ENCODE assay signal across 16 cellular contexts in the genomic region with DNA sequence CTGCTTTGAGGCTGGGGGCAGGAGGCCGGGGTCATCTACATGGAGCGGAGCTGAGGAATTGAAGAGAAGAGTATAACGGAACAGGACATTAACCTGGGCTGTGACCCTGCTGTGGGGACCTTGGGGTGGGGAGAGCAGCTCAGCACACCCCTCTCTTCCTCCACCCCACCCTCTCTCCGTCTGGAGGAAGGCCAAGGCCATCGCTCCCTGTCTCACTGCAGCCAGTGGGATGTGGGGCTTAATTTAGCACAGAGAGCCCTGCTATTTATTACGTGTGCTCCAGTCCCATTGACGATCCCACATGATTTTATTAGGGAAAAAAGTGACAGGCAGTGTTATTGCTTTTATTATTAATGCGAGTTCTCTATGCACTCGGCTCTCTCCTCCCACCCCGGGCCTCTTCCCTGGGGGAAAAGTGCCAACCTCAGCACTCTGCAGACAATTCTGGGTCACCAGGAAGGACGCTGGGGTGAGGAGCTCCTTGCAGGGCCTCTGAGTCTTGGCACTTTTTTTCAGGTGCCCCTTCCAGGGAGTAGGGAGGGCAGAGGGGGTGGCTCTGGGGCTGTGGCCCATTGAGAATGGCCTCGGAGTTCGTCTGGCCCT. TPM values are rescaled to one million over a fixed set of nuclear protein-coding genes. Genes with fewer than 3 reads are reported as not detected.
DNase-seq lines count a peak whose midpoint lies in the region; ATAC-seq and TF ChIP-seq lines count a peak whose summit lies in the region.
"Had no signal": no experiment of that assay in that cellular context is flagged by ENCODE, and none has a peak within 500 bp of the region (broad histone marks: within the 10 kb centered on the region; RNA-seq: fewer than 3 reads in every experiment).

No MANE protein-coding gene starts in this region.

- H3K36me3 ChIP-seq in GM23248 (ENCODE audit: low read depth), result no peaks in the 10 kb centered on the region
- no peaks in the 10 kb centered on the region for H3K36me3 ChIP-seq in vagina
- H3K36me3 ChIP-seq: MG63 had no signal

- H3K27ac ChIP-seq in GM23248 (no peak overlapping the region), vagina (no peak overlapping the region)
- H3K27ac ChIP-seq: BLaER1 had no signal

- H3K9me2 ChIP-seq in GM23248 (ENCODE audit: insufficient read depth), result no peaks in the 10 kb centered on the region

- intact Hi-C loops in vagina (cut with DNase I), result no loop called here

- WGBS in GM23248 (ENCODE audit: low coverage in 1 of 2, low lambda C conversion rate in 2 of 2, missing lambda C conversion rate in 2 of 2), 2 experiments, result 20 to 24% methylated on average over 11 to 13 of the region's 13 CpGs

- no peaks in the 10 kb centered on the region for H3F3A ChIP-seq in GM23248 (ENCODE audit: insufficient read depth)

- H3K79me2 ChIP-seq in GM23248 (ENCODE audit: insufficient read depth), result no peaks in the 10 kb centered on the region

- H4K20me1 ChIP-seq in GM23248 (ENCODE audit: insufficient read depth), result no peaks in the 10 kb centered on the region

- H3K9me3 ChIP-seq in GM23248 (ENCODE audit: low read depth), result no peaks in the 10 kb centered on the region
- H3K9me3 ChIP-seq in vagina, result no peaks in the 10 kb centered on the region
- H3K9me3 ChIP-seq: BLaER1, MG63 had no signal

- ATAC-seq in SK-N-SH treated with all-trans-retinoic acid at 6 μM for 48 hours (peak; percentile 39; the same call in 2 of the 3 replicates), left lobe of liver (peak; percentile 31), GM21360 (IDR thresholded peaks at IDR 0.05; ENCODE audit: unreplicated experiment) (no peak)

- H3K27me3 ChIP-seq in GM23248 (replicated peaks; ENCODE audit: insufficient read depth) (peaks cover 13% of the 10 kb centered on the region), vagina (no peaks in the 10 kb centered on the region)
- H3K27me3 ChIP-seq: BLaER1, MG63 had no signal

- H3K4me2 ChIP-seq in GM23248 (ENCODE audit: unreplicated experiment), result no peak overlapping the region
- H3K4me2 ChIP-seq: BLaER1 had no signal

- H3K4me1 ChIP-seq in GM23248 (ENCODE audit: insufficient read depth), result no peaks in the 10 kb centered on the region
- H3K4me1 ChIP-seq in vagina, result no peaks in the 10 kb centered on the region

- TF ChIP-seq CTCF in vagina (IDR thresholded peaks at IDR 0.05), result no peak

- in situ Hi-C loops in GM23248 (cut with MboI), result no loop called here

- no peak overlapping the region for H3K9ac ChIP-seq in GM23248
- H3K9ac ChIP-seq: BLaER1 had no signal

- H3K4me3 ChIP-seq in GM23248 (no peak overlapping the region), vagina (no peak overlapping the region)
- H3K4me3 ChIP-seq: BLaER1, MG63 had no signal

- TF ChIP-seq POLR2A in vagina (IDR thresholded peaks at IDR 0.05), result no peak

- H2AFZ ChIP-seq in GM23248, result no peak overlapping the region

- DNase-seq in GM23248 (peak; percentile 20), left lobe of liver (ENCODE audit: low spot score) (no peak), retina (peak; percentile 61), vagina (ENCODE audit: extremely low spot score in 2 of 2) (no peak)
- DNase-seq in activated effector memory CD4-positive, alpha-beta T cell treated with anti-CD3 and anti-CD28 coated beads, Interleukin-2, amount 50 U/mL, for 16 hours, result no peak
- DNase-seq: CD8-positive, alpha-beta memory T cell; DND-41; NCI-H1105 treated with DMSO at 0.1 percent for 48 hours; NCI-H187; NCI-H2171; NCI-H446 treated with DMSO at 0.1 percent for 48 hours; SHP77 treated with DMSO at 0.1 percent for 48 hours had no signal

TF ChIP-seq in SK-N-SH treated with all-trans-retinoic acid at 6 μM for 48 hours, 23 proteins besides CTCF, POLR2A, EP300 and RAD21:
- no peak for TF ChIP-seq ZFP30 (CRISPR knock-in tag; IDR thresholded peaks at IDR 0.05)
- no peak for TF ChIP-seq SNAI2 (CRISPR knock-in tag; IDR thresholded peaks at IDR 0.05)
- no peak for TF ChIP-seq ZNF565 (CRISPR knock-in tag; conservative IDR thresholded peaks at IDR 0.05; ENCODE audit: low read depth)
- no peak for TF ChIP-seq RARB (CRISPR knock-in tag; IDR thresholded peaks at IDR 0.05)
- TF ChIP-seq OSR1 (CRISPR knock-in tag; IDR thresholded peaks at IDR 0.05), result no peak
- no peak for TF ChIP-seq ZNF70 (CRISPR knock-in tag; IDR thresholded peaks at IDR 0.05)
- TF ChIP-seq ISL1 (CRISPR knock-in tag; IDR thresholded peaks at IDR 0.05), result no peak
- TF ChIP-seq ESRRG (CRISPR knock-in tag; IDR thresholded peaks at IDR 0.05), result no peak
- no peak for TF ChIP-seq ARNTL (CRISPR knock-in tag; IDR thresholded peaks at IDR 0.05; ENCODE audit: borderline replicate concordance, low read depth)
- TF ChIP-seq ZFP3 (CRISPR knock-in tag; IDR thresholded peaks at IDR 0.05), result no peak
- TF ChIP-seq TCF4 (CRISPR knock-in tag; IDR thresholded peaks at IDR 0.05; ENCODE audit: borderline replicate concordance), result no peak
- TF ChIP-seq, protein P1, sequence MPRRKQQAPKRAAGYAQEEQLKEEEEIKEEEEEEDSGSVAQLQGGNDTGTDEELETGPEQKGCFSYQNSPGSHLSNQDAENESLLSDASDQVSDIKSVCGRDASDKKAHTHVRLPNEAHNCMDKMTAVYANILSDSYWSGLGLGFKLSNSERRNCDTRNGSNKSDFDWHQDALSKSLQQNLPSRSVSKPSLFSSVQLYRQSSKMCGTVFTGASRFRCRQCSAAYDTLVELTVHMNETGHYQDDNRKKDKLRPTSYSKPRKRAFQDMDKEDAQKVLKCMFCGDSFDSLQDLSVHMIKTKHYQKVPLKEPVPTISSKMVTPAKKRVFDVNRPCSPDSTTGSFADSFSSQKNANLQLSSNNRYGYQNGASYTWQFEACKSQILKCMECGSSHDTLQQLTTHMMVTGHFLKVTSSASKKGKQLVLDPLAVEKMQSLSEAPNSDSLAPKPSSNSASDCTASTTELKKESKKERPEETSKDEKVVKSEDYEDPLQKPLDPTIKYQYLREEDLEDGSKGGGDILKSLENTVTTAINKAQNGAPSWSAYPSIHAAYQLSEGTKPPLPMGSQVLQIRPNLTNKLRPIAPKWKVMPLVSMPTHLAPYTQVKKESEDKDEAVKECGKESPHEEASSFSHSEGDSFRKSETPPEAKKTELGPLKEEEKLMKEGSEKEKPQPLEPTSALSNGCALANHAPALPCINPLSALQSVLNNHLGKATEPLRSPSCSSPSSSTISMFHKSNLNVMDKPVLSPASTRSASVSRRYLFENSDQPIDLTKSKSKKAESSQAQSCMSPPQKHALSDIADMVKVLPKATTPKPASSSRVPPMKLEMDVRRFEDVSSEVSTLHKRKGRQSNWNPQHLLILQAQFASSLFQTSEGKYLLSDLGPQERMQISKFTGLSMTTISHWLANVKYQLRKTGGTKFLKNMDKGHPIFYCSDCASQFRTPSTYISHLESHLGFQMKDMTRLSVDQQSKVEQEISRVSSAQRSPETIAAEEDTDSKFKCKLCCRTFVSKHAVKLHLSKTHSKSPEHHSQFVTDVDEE (CRISPR knock-in tag; IDR thresholded peaks at IDR 0.05), result no peak
- TF ChIP-seq, protein P2, sequence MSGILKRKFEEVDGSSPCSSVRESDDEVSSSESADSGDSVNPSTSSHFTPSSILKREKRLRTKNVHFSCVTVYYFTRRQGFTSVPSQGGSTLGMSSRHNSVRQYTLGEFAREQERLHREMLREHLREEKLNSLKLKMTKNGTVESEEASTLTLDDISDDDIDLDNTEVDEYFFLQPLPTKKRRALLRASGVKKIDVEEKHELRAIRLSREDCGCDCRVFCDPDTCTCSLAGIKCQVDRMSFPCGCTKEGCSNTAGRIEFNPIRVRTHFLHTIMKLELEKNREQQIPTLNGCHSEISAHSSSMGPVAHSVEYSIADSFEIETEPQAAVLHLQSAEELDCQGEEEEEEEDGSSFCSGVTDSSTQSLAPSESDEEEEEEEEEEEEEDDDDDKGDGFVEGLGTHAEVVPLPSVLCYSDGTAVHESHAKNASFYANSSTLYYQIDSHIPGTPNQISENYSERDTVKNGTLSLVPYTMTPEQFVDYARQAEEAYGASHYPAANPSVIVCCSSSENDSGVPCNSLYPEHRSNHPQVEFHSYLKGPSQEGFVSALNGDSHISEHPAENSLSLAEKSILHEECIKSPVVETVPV (CRISPR knock-in tag; IDR thresholded peaks at IDR 0.05), result no peak

RNA-seq across cellular contexts. Expression of a gene that starts 57.2 kb away (rescaled TPM):
- 0.11 TPM in 1 of 2 replicates, not detected in the other for total RNA-seq in GM23248 (2014; rRNA removed; shearing (Covaris generic))
- 0.16 TPM in 1 of 2 replicates, not detected in the other for polyA plus RNA-seq in GM23248 (2016; fragmentation: Nextera tagmentation; extraction: Ambion mirVana)
- not detected for total RNA-seq in left lobe of liver
- total RNA-seq in vagina, result 0.49 TPM

Comparison
In these comparisons a context has a peak if more than half of its experiments do, and no peak if none do; other contexts are left out.
1. DNase-seq: peak in GM23248 (single experiment) and retina (single experiment); none in left lobe of liver (single experiment), activated effector memory CD4-positive, alpha-beta T cell treated with anti-CD3 and anti-CD28 coated beads, Interleukin-2, amount 50 U/mL, for 16 hours (single experiment) and vagina (0 of 2).